Comparison of ENCODE assay signal across 1 cellular context in the genomic region with DNA sequence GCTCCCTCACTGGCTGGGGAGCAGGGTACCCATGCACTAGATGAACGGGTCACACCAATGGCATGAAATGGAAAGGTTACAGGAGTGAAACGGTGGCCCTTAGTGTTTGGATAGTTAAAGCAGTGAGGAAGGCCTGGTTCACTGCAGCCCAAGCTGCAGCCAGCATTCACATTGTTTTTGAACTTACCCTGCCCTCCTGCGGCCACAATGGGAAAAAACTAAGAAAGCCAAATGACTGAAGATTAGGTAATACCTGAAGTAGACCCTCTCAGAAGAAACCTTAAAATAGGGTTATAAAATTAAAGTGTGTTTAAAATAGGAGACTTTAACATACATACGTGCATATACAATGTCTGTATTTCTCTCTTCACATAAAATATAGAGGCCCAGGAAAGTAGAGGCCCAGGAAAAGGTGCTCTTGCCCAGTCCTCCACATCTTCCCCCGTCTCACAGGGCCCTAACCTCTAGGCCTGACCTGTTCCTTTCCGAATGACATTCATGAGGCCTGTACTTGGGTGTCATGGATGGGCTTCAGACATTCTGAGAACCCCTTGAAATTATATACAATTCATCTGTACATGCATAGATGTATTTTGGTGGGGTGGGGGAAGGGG.
TF ChIP-seq lines count a peak whose summit lies in the region.

No MANE protein-coding gene starts in this region.

TF ChIP-seq in HepG2, 621 proteins besides CTCF, POLR2A, EP300 and RAD21 (continued from another document):
- TF ChIP-seq ZNF10 (CRISPR knock-in tag; IDR thresholded peaks at IDR 0.05; ENCODE audit: borderline replicate concordance, low read depth), result no peak
- TF ChIP-seq, protein P1, sequence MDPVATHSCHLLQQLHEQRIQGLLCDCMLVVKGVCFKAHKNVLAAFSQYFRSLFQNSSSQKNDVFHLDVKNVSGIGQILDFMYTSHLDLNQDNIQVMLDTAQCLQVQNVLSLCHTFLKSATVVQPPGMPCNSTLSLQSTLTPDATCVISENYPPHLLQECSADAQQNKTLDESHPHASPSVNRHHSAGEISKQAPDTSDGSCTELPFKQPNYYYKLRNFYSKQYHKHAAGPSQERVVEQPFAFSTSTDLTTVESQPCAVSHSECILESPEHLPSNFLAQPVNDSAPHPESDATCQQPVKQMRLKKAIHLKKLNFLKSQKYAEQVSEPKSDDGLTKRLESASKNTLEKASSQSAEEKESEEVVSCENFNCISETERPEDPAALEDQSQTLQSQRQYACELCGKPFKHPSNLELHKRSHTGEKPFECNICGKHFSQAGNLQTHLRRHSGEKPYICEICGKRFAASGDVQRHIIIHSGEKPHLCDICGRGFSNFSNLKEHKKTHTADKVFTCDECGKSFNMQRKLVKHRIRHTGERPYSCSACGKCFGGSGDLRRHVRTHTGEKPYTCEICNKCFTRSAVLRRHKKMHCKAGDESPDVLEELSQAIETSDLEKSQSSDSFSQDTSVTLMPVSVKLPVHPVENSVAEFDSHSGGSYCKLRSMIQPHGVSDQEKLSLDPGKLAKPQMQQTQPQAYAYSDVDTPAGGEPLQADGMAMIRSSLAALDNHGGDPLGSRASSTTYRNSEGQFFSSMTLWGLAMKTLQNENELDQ (CRISPR knock-in tag; IDR thresholded peaks at IDR 0.05; ENCODE audit: borderline replicate concordance), result peak; percentile 8; the same call in 1 of the 2 replicates
- no peak for TF ChIP-seq GPBP1L1 (CRISPR knock-in tag; IDR thresholded peaks at IDR 0.05)
- TF ChIP-seq ZZZ3 (CRISPR knock-in tag; IDR thresholded peaks at IDR 0.05; ENCODE audit: borderline replicate concordance), result 0 out of 2 replicates have a peak, but pooled peaks have one; percentile 13
- TF ChIP-seq, protein P2, sequence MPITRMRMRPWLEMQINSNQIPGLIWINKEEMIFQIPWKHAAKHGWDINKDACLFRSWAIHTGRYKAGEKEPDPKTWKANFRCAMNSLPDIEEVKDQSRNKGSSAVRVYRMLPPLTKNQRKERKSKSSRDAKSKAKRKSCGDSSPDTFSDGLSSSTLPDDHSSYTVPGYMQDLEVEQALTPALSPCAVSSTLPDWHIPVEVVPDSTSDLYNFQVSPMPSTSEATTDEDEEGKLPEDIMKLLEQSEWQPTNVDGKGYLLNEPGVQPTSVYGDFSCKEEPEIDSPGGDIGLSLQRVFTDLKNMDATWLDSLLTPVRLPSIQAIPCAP (CRISPR knock-in tag; IDR thresholded peaks at IDR 0.05; ENCODE audit: low read depth), result no peak
- TF ChIP-seq MIER2 (CRISPR knock-in tag; IDR thresholded peaks at IDR 0.05), result peak; percentile 38; the same call in 1 of the 2 replicates
